11 cellular contexts compared by ENCODE assay signal in genomic region chr11:12187399-12187798, GRCh38.
A peak's percentile ranks its signal among the peaks of the same experiment; 100 is the strongest.
DNase-seq lines count a peak whose midpoint lies in the region; ATAC-seq, FAIRE-seq and TF ChIP-seq lines count a peak whose summit lies in the region.
"Had no signal": no experiment of that assay in that cellular context is flagged by ENCODE, and none has a peak within 500 bp of the region (broad histone marks: within the 10 kb centered on the region; RNA-seq: fewer than 3 reads in every experiment).

No MANE protein-coding gene starts in this region.

- peak; percentile 39 for DNase-seq in GM19238 (ENCODE audit: insufficient read length, low spot score)
- DNase-seq in M059J (ENCODE audit: low read depth): peak; percentile 89
- DNase-seq in astrocyte (ENCODE audit: low read depth): peak; percentile 91
- no peak for DNase-seq in osteoblast (ENCODE audit: insufficient read length, low spot score, missing footprints)
- DNase-seq in GM12892 (ENCODE audit: insufficient read length): no peak
- no peak for DNase-seq in COR-L47 (lab: John Stamatoyannopoulos, UW)
- DNase-seq: amniotic stem cell, NCI-H1417 treated with DMSO at 0.1 percent for 48 hours had no signal

- TF ChIP-seq POLR2A in GM12892 (IDR thresholded peaks at IDR 0.05; ENCODE audit: low read depth, low read length): no peak

- no peak overlapping the region for H3K4me3 Mint-ChIP-seq in astrocyte (ENCODE audit: unreplicated experiment)

- H3K27ac ChIP-seq in astrocyte (ENCODE audit: low read depth, low read length) (peak overlapping the region; percentile 86), osteoblast (ENCODE audit: low read depth, low read length) (peak overlapping the region; percentile 88)

- H3K36me3 ChIP-seq in astrocyte (ENCODE audit: insufficient read depth, low read length) (peaks cover 37% of the 10 kb centered on the region), osteoblast (ENCODE audit: insufficient read depth, low read length) (peaks cover 55% of the 10 kb centered on the region)

- H3K79me2 ChIP-seq in astrocyte (ENCODE audit: insufficient read depth, low read length) (peaks cover 86% of the 10 kb centered on the region), osteoblast (ENCODE audit: insufficient read depth, low read length) (peaks cover 75% of the 10 kb centered on the region)

- FAIRE-seq in astrocyte (lab: Jason Lieb, UNC): no peak
- FAIRE-seq in GM12892 (lab: Jason Lieb, UNC): no peak
- FAIRE-seq: G401.6 had no signal

- peak overlapping the region; percentile 72 for H3K9ac ChIP-seq in astrocyte (ENCODE audit: low read length)

- H3K4me2 ChIP-seq in astrocyte (ENCODE audit: low read length) (peak overlapping the region; percentile 21), osteoblast (ENCODE audit: insufficient read depth, low read length) (no peak overlapping the region)

- H3K4me1 ChIP-seq in astrocyte (ENCODE audit: insufficient read depth, low read length) (peaks cover 49% of the 10 kb centered on the region), osteoblast (ENCODE audit: insufficient read depth, low read length) (peaks cover 53% of the 10 kb centered on the region)

- H2AFZ ChIP-seq in astrocyte (ENCODE audit: low read depth, low read length) (no peak overlapping the region), osteoblast (ENCODE audit: low read length) (no peak overlapping the region)

- peak overlapping the region; percentile 88 for H3K27ac Mint-ChIP-seq in astrocyte (ENCODE audit: unreplicated experiment)

- peaks cover 68% of the 10 kb centered on the region for H3K4me1 Mint-ChIP-seq in astrocyte (ENCODE audit: low read depth, unreplicated experiment)

- H3K27me3 ChIP-seq in astrocyte (ENCODE audit: insufficient read depth, low read length): no peaks in the 10 kb centered on the region
- H3K27me3 ChIP-seq in osteoblast (ENCODE audit: insufficient read depth, low read length): no peaks in the 10 kb centered on the region

- H3K9me3 ChIP-seq in astrocyte (ENCODE audit: insufficient read depth, low read depth, low read length) (no peaks in the 10 kb centered on the region), osteoblast (ENCODE audit: low read depth, low read length) (no peaks in the 10 kb centered on the region)

- H4K20me1 ChIP-seq in astrocyte (ENCODE audit: insufficient read depth, low read length): no peaks in the 10 kb centered on the region
- no peaks in the 10 kb centered on the region for H4K20me1 ChIP-seq in osteoblast (ENCODE audit: insufficient read depth, low read length)

- H3K36me3 Mint-ChIP-seq in astrocyte (ENCODE audit: low read depth, unreplicated experiment): peaks cover 40% of the 10 kb centered on the region

- TF ChIP-seq CTCF in astrocyte (IDR thresholded peaks at IDR 0.05; ENCODE audit: insufficient read depth, low read depth, low read length) (no peak), osteoblast (IDR thresholded peaks at IDR 0.05; ENCODE audit: extremely low read depth, low read depth, low read length) (no peak)

- ATAC-seq in GM21447 (IDR thresholded peaks at IDR 0.05; ENCODE audit: unreplicated experiment) (no peak), GM18868 (IDR thresholded peaks at IDR 0.05; ENCODE audit: unreplicated experiment) (no peak)

- H3K4me3 ChIP-seq in astrocyte (ENCODE audit: insufficient read depth, low read depth, low read length): no peak overlapping the region
- no peak overlapping the region for H3K4me3 ChIP-seq in osteoblast (ENCODE audit: insufficient read depth, low read length)

- H3K9me3 Mint-ChIP-seq in astrocyte (ENCODE audit: unreplicated experiment): no peaks in the 10 kb centered on the region

- no peaks in the 10 kb centered on the region for H3K27me3 Mint-ChIP-seq in astrocyte (ENCODE audit: low read depth, unreplicated experiment)

Comparison
In these comparisons a context has a peak if more than half of its experiments do, and no peak if none do; other contexts are left out.
1. DNase-seq: peak in GM19238 (single experiment), M059J (single experiment) and astrocyte (single experiment); none in osteoblast (single experiment), GM12892 (single experiment) and COR-L47 (single experiment).